11 cellular contexts compared by ENCODE assay signal in genomic region chr20:45924391-45925261, GRCh38. TPM values are rescaled to one million over a fixed set of nuclear protein-coding genes. Genes with fewer than 3 reads are reported as not detected.
A peak's percentile ranks its signal among the peaks of the same experiment; 100 is the strongest.
DNase-seq lines count a peak whose midpoint lies in the region; ATAC-seq and TF ChIP-seq lines count a peak whose summit lies in the region.
"Had no signal": no experiment of that assay in that cellular context is flagged by ENCODE, and none has a peak within 500 bp of the region (broad histone marks: within the 10 kb centered on the region; RNA-seq: fewer than 3 reads in every experiment).

No MANE protein-coding gene starts in this region.

- H2AFZ ChIP-seq in PC-3 (ENCODE audit: low read length): no peak overlapping the region

- peaks cover 0 to 3% (median 0%) of the 10 kb centered on the region in 3 donors for H3K36me3 Mint-ChIP-seq in CD8-positive, alpha-beta memory T cell

- H3K9me3 ChIP-seq in PC-3 (ENCODE audit: low read length) (no peaks in the 10 kb centered on the region), endocrine pancreas (ENCODE audit: control insufficient read depth, low read length) (no peaks in the 10 kb centered on the region)
- H3K9me3 ChIP-seq in CD8-positive, alpha-beta memory T cell (ENCODE audit: low read length): no peaks in the 10 kb centered on the region

- H3K9ac ChIP-seq in PC-3 (ENCODE audit: low read length) (no peak overlapping the region), endocrine pancreas (ENCODE audit: control insufficient read depth, insufficient read depth, low read length) (no peak overlapping the region)

- no peak overlapping the region for H3K4me3 Mint-ChIP-seq in CD8-positive, alpha-beta memory T cell

- no peaks in the 10 kb centered on the region for H3F3A ChIP-seq in PC-3 (ENCODE audit: low read length, unreplicated experiment)

- H3K27ac ChIP-seq in PC-3 (ENCODE audit: low read length) (no peak overlapping the region), temporal lobe (ENCODE audit: low read depth, low read length) (peak overlapping the region; percentile 4)
- H3K27ac ChIP-seq in CD8-positive, alpha-beta memory T cell (ENCODE audit: low read depth, low read length): no peak overlapping the region

- BruUV-seq in PC-3 (replicated peaks; lab: Mats Ljungman, UMichigan): no TSS peak

- peaks cover 10 to 17% of the 10 kb centered on the region in 2 donors for H3K27me3 Mint-ChIP-seq in CD8-positive, alpha-beta memory T cell

- CTCF ChIA-PET in PC-3 (lab: Charles Lee): interaction anchor here (0.6 to 0.8 kb wide), 2 partner anchors 46 to 302 kb away, joined by 4 to 5 read pairs; no protein-coding TSS in a partner anchor
- CTCF ChIA-PET in CD8-positive, alpha-beta memory T cell (lab: Charles Lee): interaction anchor here (1.2 to 1.7 kb wide), 3 partner anchors 34 to 89 kb away, joined by 3 to 5 read pairs (median 3); no protein-coding TSS in a partner anchor

- intact Hi-C loops in PC-3 (cut with micrococcal nuclease): no loop called here

- no peaks in the 10 kb centered on the region for H3K27me3 ChIP-seq in PC-3 (ENCODE audit: low read length)
- H3K27me3 ChIP-seq in endocrine pancreas (ENCODE audit: control insufficient read depth, insufficient read depth, low read length): no peaks in the 10 kb centered on the region
- H3K27me3 ChIP-seq in CD8-positive, alpha-beta memory T cell (ENCODE audit: insufficient read depth, low read length, poor library complexity, severe bottlenecking): no peaks in the 10 kb centered on the region

- H3K4me3 ChIP-seq in PC-3 (ENCODE audit: low read length) (no peak overlapping the region), endocrine pancreas (ENCODE audit: control insufficient read depth, insufficient read depth, low read length) (peak overlapping the region; percentile 11)
- H3K4me3 ChIP-seq in CD8-positive, alpha-beta memory T cell (ENCODE audit: low read length): no peak overlapping the region

- H3K4me1 Mint-ChIP-seq in CD8-positive, alpha-beta memory T cell: peaks cover 0 to 8% (median 0%) of the 10 kb centered on the region in 3 donors

- no peaks in the 10 kb centered on the region for H3K9me2 ChIP-seq in PC-3 (replicated peaks; ENCODE audit: low read length)

- ATAC-seq in PC-3: peak; percentile 39

- no peaks in the 10 kb centered on the region for H3K79me2 ChIP-seq in PC-3 (ENCODE audit: low read length)

- no peaks in the 10 kb centered on the region for H3K9me3 Mint-ChIP-seq in CD8-positive, alpha-beta memory T cell

- H4K20me1 ChIP-seq in PC-3 (ENCODE audit: low read length): no peaks in the 10 kb centered on the region

- no peak overlapping the region for H3K4me2 ChIP-seq in PC-3 (ENCODE audit: low read length)

- no peak overlapping the region for H3K27ac Mint-ChIP-seq in CD8-positive, alpha-beta memory T cell

- DNase-seq in PC-3 (no peak), medulla oblongata (ENCODE audit: extremely low spot score) (peak; percentile 80), NK-92 (lab: John Stamatoyannopoulos, UW; ENCODE audit: unreplicated experiment) (no peak), NCI-H2081 (lab: John Stamatoyannopoulos, UW) (no peak), D341Med (ENCODE audit: low spot score) (no peak)
- no peak for DNase-seq in CD8-positive, alpha-beta memory T cell
- DNase-seq: activated T-cell treated with anti-CD3 and anti-CD28 coated beads for 4 hours, GOT3, SHP77 treated with DMSO at 0.1 percent for 48 hours had no signal

- H3K4me1 ChIP-seq in PC-3 (ENCODE audit: insufficient read depth, low read length): peaks cover 8% of the 10 kb centered on the region
- H3K4me1 ChIP-seq in endocrine pancreas (ENCODE audit: control insufficient read depth, insufficient read depth, low read length): no peaks in the 10 kb centered on the region
- no peaks in the 10 kb centered on the region for H3K4me1 ChIP-seq in CD8-positive, alpha-beta memory T cell (ENCODE audit: insufficient read depth, low read length)

- TF ChIP-seq CTCF in PC-3 (conservative IDR thresholded peaks at IDR 0.05; ENCODE audit: low read depth, low read length): no peak

- POLR2A ChIA-PET in PC-3 (lab: Charles Lee; ENCODE audit: unreplicated experiment): interaction anchor here (0.7 to 0.8 kb wide), 2 partner anchors 19 to 1382 kb away, joined by 4 read pairs; no protein-coding TSS in a partner anchor
- POLR2A ChIA-PET in CD8-positive, alpha-beta memory T cell (lab: Charles Lee): interaction anchor here (3.2 kb wide), 1 partner anchor 10 kb away, joined by 11 read pairs; the partner anchor contains the start of gene PCIF1

- H3K36me3 ChIP-seq in PC-3 (ENCODE audit: low read depth, low read length) (no peaks in the 10 kb centered on the region), endocrine pancreas (ENCODE audit: control insufficient read depth, insufficient read depth, low read length) (no peaks in the 10 kb centered on the region)
- H3K36me3 ChIP-seq in CD8-positive, alpha-beta memory T cell (ENCODE audit: insufficient read depth, low read length): no peaks in the 10 kb centered on the region

RNA-seq across cellular contexts. Expression of gene PCIF1, which starts 9.9 kb away (rescaled TPM):
- total RNA-seq in PC-3 (2014; rRNA removed) (18.4 and 20.2 TPM in 2 replicates), temporal lobe (14.5 TPM)
- total RNA-seq in CD8-positive, alpha-beta memory T cell: 10 to 100 TPM; 33.6 to 34.1 TPM
- 88.0 TPM for polyA plus RNA-seq in CD8-positive, alpha-beta memory T cell

RNA-seq across cellular contexts. Expression of gene PLTP, which starts 12.7 kb away (rescaled TPM):
- 56.6 and 61.5 TPM in 2 replicates for total RNA-seq in PC-3 (2014; rRNA removed)
- 18.2 TPM for total RNA-seq in temporal lobe
- total RNA-seq in CD8-positive, alpha-beta memory T cell: 1 to 10 TPM; 2.5 to 3.2 TPM
- polyA plus RNA-seq in CD8-positive, alpha-beta memory T cell: 0.45 TPM

RNA-seq across cellular contexts. Expression of gene CTSA, which starts 33.5 kb away (rescaled TPM):
- 98.0 and 129 TPM in 2 replicates for total RNA-seq in PC-3 (2014; rRNA removed)
- total RNA-seq in temporal lobe: 10.3 TPM
- 10 to 100 TPM; 81.1 to 82.1 TPM for total RNA-seq in CD8-positive, alpha-beta memory T cell
- polyA plus RNA-seq in CD8-positive, alpha-beta memory T cell: 219 TPM

RNA-seq across cellular contexts. Expression of gene NEURL2, which starts 33.6 kb away (rescaled TPM):
- 2.3 and 3.7 TPM in 2 replicates for total RNA-seq in PC-3 (2014; rRNA removed)
- 3.2 TPM for total RNA-seq in temporal lobe
- 1 to 10 TPM; 2.7 to 2.8 TPM for total RNA-seq in CD8-positive, alpha-beta memory T cell
- polyA plus RNA-seq in CD8-positive, alpha-beta memory T cell: 0.94 TPM

RNA-seq across cellular contexts. Expression of gene SPATA25, which starts 37.2 kb away (rescaled TPM):
- 0.40 and 0.46 TPM in 2 replicates for total RNA-seq in PC-3 (2014; rRNA removed)
- 0.25 TPM for total RNA-seq in temporal lobe
- 1 to 10 TPM in 1 of 2 experiments, under 1 TPM in 1; 0.98 to 1.9 TPM for total RNA-seq in CD8-positive, alpha-beta memory T cell
- not detected for polyA plus RNA-seq in CD8-positive, alpha-beta memory T cell
